Comparison of ENCODE assay signal across 2 cellular contexts in genomic region chr2:130129103-130129829, GRCh38.
TF ChIP-seq lines count a peak whose summit lies in the region.

TSS of gene POTEF (minus strand) at chr2:130129222. CDS start at chr2:130120515, 8,707 bp downstream.

TF ChIP-seq in Ishikawa, 13 proteins besides CTCF, POLR2A, EP300 and RAD21:
- TF ChIP-seq MAX (IDR thresholded peaks at IDR 0.05), result peak; percentile 77
- 0 out of 2 replicates have a peak, but pooled peaks have one; percentile 7 for TF ChIP-seq USF1 (IDR thresholded peaks at IDR 0.05)
- TF ChIP-seq EGR1 (IDR thresholded peaks at IDR 0.05), result peak; percentile 88
- peak; percentile 66 for TF ChIP-seq YY1 (IDR thresholded peaks at IDR 0.05; ENCODE audit: low read depth)
- TF ChIP-seq TAF1 (IDR thresholded peaks at IDR 0.05; ENCODE audit: low read depth), result peak; percentile 53

TF ChIP-seq in HepG2, 621 proteins besides CTCF, POLR2A, EP300 and RAD21 (continues in another document):
- 0 out of 4 replicates have a peak, but pooled peaks of 1 of the 2 experiments have one; percentile 12 for TF ChIP-seq ATF4 (CRISPR knock-in tag; IDR thresholded peaks at IDR 0.05)
- TF ChIP-seq NFYC (CRISPR knock-in tag; IDR thresholded peaks at IDR 0.05), result peak; percentile 80
- TF ChIP-seq HMGXB4 (CRISPR knock-in tag; IDR thresholded peaks at IDR 0.05; ENCODE audit: borderline replicate concordance in 1 of 2, low read depth in 1 of 2), result peak in 1 of 2 experiments; percentile 24; a peak in 1 of 4 replicates
- TF ChIP-seq ZNF792 (CRISPR knock-in tag; IDR thresholded peaks at IDR 0.05), result 0 out of 2 replicates have a peak, but pooled peaks have one; percentile 30
- TF ChIP-seq YY1 (IDR thresholded peaks at IDR 0.05; ENCODE audit: insufficient read depth, insufficient replicate concordance, low read depth, low read length), result peak; percentile 12
- TF ChIP-seq ZNF281 (CRISPR knock-in tag; IDR thresholded peaks at IDR 0.05; ENCODE audit: borderline replicate concordance), result 0 out of 2 replicates have a peak, but pooled peaks have one; percentile 13
- TF ChIP-seq THAP11 (CRISPR knock-in tag; IDR thresholded peaks at IDR 0.05), result peak; percentile 54; the same call in 1 of the 2 replicates
- peak; percentile 57; the same call in 1 of the 2 replicates for TF ChIP-seq DMAP1 (CRISPR knock-in tag; IDR thresholded peaks at IDR 0.05)
- 0 out of 2 replicates have a peak, but pooled peaks have one; percentile 27 for TF ChIP-seq ZBTB25 (CRISPR knock-in tag; IDR thresholded peaks at IDR 0.05)
- TF ChIP-seq ARID4A (CRISPR knock-in tag; IDR thresholded peaks at IDR 0.05; ENCODE audit: borderline replicate concordance), result peak; percentile 31; the same call in 1 of the 2 replicates
- TF ChIP-seq FOXA3 (CRISPR knock-in tag; IDR thresholded peaks at IDR 0.05), result peak; percentile 13; the same call in 1 of the 2 replicates
- TF ChIP-seq NFYB (CRISPR knock-in tag; IDR thresholded peaks at IDR 0.05), result peak; percentile 73
- TF ChIP-seq HMGXB3 (CRISPR knock-in tag; IDR thresholded peaks at IDR 0.05; ENCODE audit: borderline replicate concordance), result peak; percentile 78
- TF ChIP-seq MXI1 (IDR thresholded peaks at IDR 0.05; ENCODE audit: borderline replicate concordance, low read depth, low read length), result peak; percentile 52; the same call in 1 of the 3 replicates
- TF ChIP-seq YEATS4 (CRISPR knock-in tag; IDR thresholded peaks at IDR 0.05; ENCODE audit: borderline replicate concordance), result 0 out of 2 replicates have a peak, but pooled peaks have one; percentile 43
- peak; percentile 96 for TF ChIP-seq GZF1 (CRISPR knock-in tag; IDR thresholded peaks at IDR 0.05)
- TF ChIP-seq MAX (IDR thresholded peaks at IDR 0.05), result peak; percentile 60
- peak; percentile 56; the same call in 1 of the 2 replicates for TF ChIP-seq TAF1 (CRISPR knock-in tag; IDR thresholded peaks at IDR 0.05)
- peak; percentile 85 for TF ChIP-seq SAP130 (CRISPR knock-in tag; IDR thresholded peaks at IDR 0.05; ENCODE audit: low read depth)
- peak; percentile 50 for TF ChIP-seq POLR2G (IDR thresholded peaks at IDR 0.05; ENCODE audit: low read depth, low read length)
- 0 out of 2 replicates have a peak, but pooled peaks have one; percentile 19 for TF ChIP-seq TFDP2 (CRISPR knock-in tag; IDR thresholded peaks at IDR 0.05)
- TF ChIP-seq RXRB (CRISPR knock-in tag; IDR thresholded peaks at IDR 0.05; ENCODE audit: borderline replicate concordance), result peak; percentile 54
- TF ChIP-seq ZBTB33 (CRISPR knock-in tag; IDR thresholded peaks at IDR 0.05), result peak; percentile 57; the same call in 1 of the 2 replicates
- TF ChIP-seq TFE3 (CRISPR knock-in tag; IDR thresholded peaks at IDR 0.05), result 0 out of 2 replicates have a peak, but pooled peaks have one; percentile 29
- TF ChIP-seq DRAP1 (CRISPR knock-in tag; IDR thresholded peaks at IDR 0.05), result peak; percentile 74
- TF ChIP-seq IRF2 (CRISPR knock-in tag; IDR thresholded peaks at IDR 0.05), result 0 out of 2 replicates have a peak, but pooled peaks have one; percentile 32
